In the genomic region with DNA sequence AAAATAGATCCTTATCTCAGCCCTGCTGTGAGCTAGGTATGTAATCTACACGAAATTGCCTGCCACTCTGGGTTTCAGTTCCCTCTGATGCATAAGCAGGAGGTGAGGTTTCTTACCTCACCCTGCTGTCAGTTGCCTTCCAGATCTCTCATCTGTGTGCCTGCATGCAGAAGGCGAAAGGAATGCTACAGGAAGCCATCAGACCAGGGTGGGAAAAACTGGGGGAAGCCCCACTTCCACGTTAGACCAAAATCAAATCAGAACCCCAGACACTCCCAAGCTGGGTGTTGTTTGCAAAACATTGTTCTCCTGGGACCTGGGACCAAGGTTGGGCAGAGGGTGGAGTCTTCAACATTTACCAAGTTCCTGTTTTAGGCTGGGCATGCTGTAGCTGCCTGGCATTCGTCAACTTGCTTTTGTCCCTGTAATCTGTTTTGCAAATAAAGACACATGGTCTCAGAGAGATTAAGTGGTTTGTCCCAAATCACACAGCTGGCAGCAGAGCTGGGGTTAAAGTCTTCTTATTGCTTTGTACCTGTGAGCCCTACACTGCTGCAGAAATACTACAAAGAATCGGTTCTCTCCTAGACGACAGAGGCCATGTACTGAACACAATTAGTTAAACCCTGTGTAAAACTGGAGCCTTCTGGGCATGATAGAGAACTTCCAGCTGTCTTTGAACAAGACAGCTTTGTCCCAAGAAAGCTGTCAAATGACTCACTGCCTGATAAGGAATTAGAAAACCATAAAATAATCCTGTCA, we compare ENCODE assay signal across 10 cellular contexts.
DNase-seq lines count a peak whose midpoint lies in the region; ATAC-seq, FAIRE-seq and TF ChIP-seq lines count a peak whose summit lies in the region.
"Had no signal": no experiment of that assay in that cellular context is flagged by ENCODE, and none has a peak within 500 bp of the region (broad histone marks: within the 10 kb centered on the region; RNA-seq: fewer than 3 reads in every experiment).

No MANE protein-coding gene starts in this region.

- peak; percentile 91 for ATAC-seq in GM18868 (IDR thresholded peaks at IDR 0.05; ENCODE audit: unreplicated experiment)

- peak; percentile 37 for DNase-seq in CD1c-positive myeloid dendritic cell (ENCODE audit: extremely low spot score)
- peak; percentile 25 for DNase-seq in NCI-H226
- DNase-seq in epidermal melanocyte (ENCODE audit: insufficient read length, low spot score): peak; percentile 33
- no peak for DNase-seq in kidney
- no peak for DNase-seq in dorsolateral prefrontal cortex
- no peak for DNase-seq in anterior cingulate cortex (lab: John Stamatoyannopoulos, UW)
- DNase-seq in Kasumi-1 (lab: John Stamatoyannopoulos, UW): no peak
- DNase-seq: effector CD8-positive, alpha-beta T cell; occipital lobe had no signal

- no peak overlapping the region for H3K4me3 ChIP-seq in kidney (ENCODE audit: low read length in 2 of 2)
- no peak overlapping the region for H3K4me3 ChIP-seq in dorsolateral prefrontal cortex

- TF ChIP-seq CTCF in kidney (IDR thresholded peaks at IDR 0.05; ENCODE audit: borderline replicate concordance, extremely low read depth, insufficient read depth): no peak
- no peak for TF ChIP-seq CTCF in dorsolateral prefrontal cortex (IDR thresholded peaks at IDR 0.05 in 54 of 56, conservative IDR thresholded peaks at IDR 0.05 in 2 of 56; ENCODE audit: low read depth in 1 of 56, partially characterized antibody in 56 of 56)

- H3K36me3 ChIP-seq in kidney (ENCODE audit: control insufficient read depth in 1 of 2, insufficient read depth in 2 of 2, low read length in 2 of 2): no peaks in the 10 kb centered on the region

- H3K27ac ChIP-seq in kidney (ENCODE audit: low read depth in 2 of 2, low read length in 2 of 2) (no peak overlapping the region), dorsolateral prefrontal cortex (no peak overlapping the region)

- H3K9me3 ChIP-seq in kidney (ENCODE audit: control insufficient read depth in 1 of 2, low read length in 2 of 2): no peaks in the 10 kb centered on the region

- intact Hi-C loops in kidney (cut with DNase I) (no loop called here), dorsolateral prefrontal cortex (cut with DNase I) (no loop called here)

- peaks cover 0 to 13% (median 0%) of the 10 kb centered on the region in 45 donors for H3K27me3 ChIP-seq in dorsolateral prefrontal cortex

- no peak overlapping the region for H3K9ac ChIP-seq in kidney (ENCODE audit: low read length in 2 of 2)

- no peak for FAIRE-seq in kidney (lab: Jason Lieb, UNC)

- H3K4me1 ChIP-seq in kidney (ENCODE audit: control insufficient read depth in 1 of 2, insufficient read depth in 1 of 2, low read depth in 1 of 2, low read length in 2 of 2): no peaks in the 10 kb centered on the region

Comparison
In these comparisons a context has a peak if more than half of its experiments do, and no peak if none do; other contexts are left out.
1. DNase-seq: peak in CD1c-positive myeloid dendritic cell (single experiment), NCI-H226 (single experiment) and epidermal melanocyte (single experiment); none in kidney (single experiment), dorsolateral prefrontal cortex (0 of 10), anterior cingulate cortex (0 of 58) and Kasumi-1 (0 of 2).